28 cellular contexts compared by ENCODE assay signal in genomic region chr1:196674908-196675307, GRCh38. TPM values are rescaled to one million over a fixed set of nuclear protein-coding genes. Genes with fewer than 3 reads are reported as not detected.
"Had no signal": no experiment of that assay in that cellular context is flagged by ENCODE, and none has a peak within 500 bp of the region (broad histone marks: within the 10 kb centered on the region; RNA-seq: fewer than 3 reads in every experiment).

No MANE protein-coding gene starts in this region.

- H3K27ac ChIP-seq: colonic mucosa, coronary artery, dorsolateral prefrontal cortex, epithelial cell of prostate, esophagus muscularis mucosa, esophagus squamous epithelium, foreskin keratinocyte, gastrocnemius medialis, gastroesophageal sphincter, heart left ventricle, heart right ventricle had no signal

- H3K4me1 ChIP-seq: colonic mucosa, esophagus muscularis mucosa, esophagus squamous epithelium, gastrocnemius medialis, gastroesophageal sphincter, heart left ventricle, heart right ventricle had no signal

- H3K9me3 ChIP-seq: colonic mucosa, esophagus muscularis mucosa, esophagus squamous epithelium, gastrocnemius medialis, gastroesophageal sphincter had no signal

- ATAC-seq: effector memory CD8-positive, alpha-beta T cell; esophagus mucosa; foreskin keratinocyte; gastrocnemius medialis; gastroesophageal sphincter; heart left ventricle; heart right ventricle had no signal

- H3K36me3 ChIP-seq: colonic mucosa, gastrocnemius medialis had no signal

- DNase-seq: colonic mucosa; cortex of kidney; dermis blood vessel endothelial cell; dorsolateral prefrontal cortex; effector CD4-positive, alpha-beta T cell; effector CD8-positive, alpha-beta T cell; effector memory CD4-positive, alpha-beta T cell; effector memory CD8-positive, alpha-beta T cell; endodermal cell; erythroblast; esophagus squamous epithelium; foreskin fibroblast; foreskin melanocyte; gastrocnemius medialis; glutamatergic neuron; head of caudate nucleus; heart left ventricle; heart right ventricle had no signal

- FAIRE-seq: colon, endometrium, endothelial cell of umbilical vein, frontal cortex had no signal

- H3K4me3 ChIP-seq: colonic mucosa, coronary artery, dorsolateral prefrontal cortex, esophagus muscularis mucosa, esophagus squamous epithelium, gastrocnemius medialis, gastroesophageal sphincter, heart left ventricle, heart right ventricle had no signal

- H3K27me3 ChIP-seq: colonic mucosa, dorsolateral prefrontal cortex, esophagus muscularis mucosa, esophagus squamous epithelium, foreskin keratinocyte, gastrocnemius medialis, gastroesophageal sphincter, heart left ventricle, heart right ventricle had no signal

RNA-seq across cellular contexts. Expression of gene CFH, which starts 23.1 kb away (rescaled TPM):
- total RNA-seq: endodermal cell had no signal
